Comparison of ENCODE assay signal across 1 cellular context in the genomic region with DNA sequence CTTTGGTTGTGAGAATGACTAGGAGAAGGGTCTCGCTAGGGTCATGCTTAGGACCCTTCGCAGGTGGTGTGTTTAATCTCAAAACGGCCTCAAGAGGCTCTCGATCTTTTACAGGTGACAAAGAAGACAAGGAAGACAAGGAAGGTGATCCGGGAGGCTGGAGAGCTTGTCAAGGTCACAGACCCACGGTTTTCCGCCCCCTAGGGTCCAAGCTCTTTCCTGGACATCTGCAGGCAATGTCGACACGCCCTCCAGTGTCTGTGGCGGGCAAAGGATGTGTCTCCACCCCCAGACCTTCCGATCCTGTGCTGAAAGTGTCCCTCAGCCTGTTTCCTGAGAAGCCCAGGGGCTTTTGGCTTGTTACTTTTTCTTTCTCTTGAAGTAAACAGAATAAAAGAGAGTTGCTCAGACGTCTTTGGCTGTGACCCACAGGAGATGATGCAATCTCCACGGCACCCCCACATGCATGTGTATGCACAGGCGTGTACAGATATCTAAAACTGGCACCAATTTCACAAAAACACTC.
TF ChIP-seq lines count a peak whose summit lies in the region.

No MANE protein-coding gene starts in this region.

TF ChIP-seq in HepG2, 621 proteins besides CTCF, POLR2A, EP300 and RAD21 (continued from another document and continues in another):
- TF ChIP-seq, protein P1, sequence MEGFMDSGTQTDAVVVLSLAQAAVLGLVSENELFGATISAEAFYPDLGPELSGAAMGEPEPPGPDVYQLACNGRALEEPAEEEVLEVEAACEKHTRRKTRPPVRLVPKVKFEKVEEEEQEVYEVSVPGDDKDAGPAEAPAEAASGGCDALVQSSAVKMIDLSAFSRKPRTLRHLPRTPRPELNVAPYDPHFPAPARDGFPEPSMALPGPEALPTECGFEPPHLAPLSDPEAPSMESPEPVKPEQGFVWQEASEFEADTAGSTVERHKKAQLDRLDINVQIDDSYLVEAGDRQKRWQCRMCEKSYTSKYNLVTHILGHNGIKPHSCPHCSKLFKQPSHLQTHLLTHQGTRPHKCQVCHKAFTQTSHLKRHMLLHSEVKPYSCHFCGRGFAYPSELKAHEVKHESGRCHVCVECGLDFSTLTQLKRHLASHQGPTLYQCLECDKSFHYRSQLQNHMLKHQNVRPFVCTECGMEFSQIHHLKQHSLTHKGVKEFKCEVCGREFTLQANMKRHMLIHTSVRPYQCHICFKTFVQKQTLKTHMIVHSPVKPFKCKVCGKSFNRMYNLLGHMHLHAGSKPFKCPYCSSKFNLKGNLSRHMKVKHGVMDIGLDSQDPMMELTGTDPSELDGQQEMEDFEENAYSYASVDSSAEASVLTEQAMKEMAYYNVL (CRISPR knock-in tag; IDR thresholded peaks at IDR 0.05; ENCODE audit: borderline replicate concordance), result no peak
- no peak for TF ChIP-seq MZF1 (CRISPR knock-in tag; IDR thresholded peaks at IDR 0.05; ENCODE audit: borderline replicate concordance)
- TF ChIP-seq ZSCAN21 (CRISPR knock-in tag; IDR thresholded peaks at IDR 0.05; ENCODE audit: borderline replicate concordance), result no peak
- no peak for TF ChIP-seq ARHGAP35 (CRISPR knock-in tag; IDR thresholded peaks at IDR 0.05; ENCODE audit: borderline replicate concordance)
- no peak for TF ChIP-seq POLR2G (IDR thresholded peaks at IDR 0.05; ENCODE audit: low read depth, low read length)
- peak; percentile 98 for TF ChIP-seq STAG1 (CRISPR knock-in tag; IDR thresholded peaks at IDR 0.05)
- TF ChIP-seq GTF3A (CRISPR knock-in tag; conservative IDR thresholded peaks at IDR 0.05), result no peak
- TF ChIP-seq, protein P2, sequence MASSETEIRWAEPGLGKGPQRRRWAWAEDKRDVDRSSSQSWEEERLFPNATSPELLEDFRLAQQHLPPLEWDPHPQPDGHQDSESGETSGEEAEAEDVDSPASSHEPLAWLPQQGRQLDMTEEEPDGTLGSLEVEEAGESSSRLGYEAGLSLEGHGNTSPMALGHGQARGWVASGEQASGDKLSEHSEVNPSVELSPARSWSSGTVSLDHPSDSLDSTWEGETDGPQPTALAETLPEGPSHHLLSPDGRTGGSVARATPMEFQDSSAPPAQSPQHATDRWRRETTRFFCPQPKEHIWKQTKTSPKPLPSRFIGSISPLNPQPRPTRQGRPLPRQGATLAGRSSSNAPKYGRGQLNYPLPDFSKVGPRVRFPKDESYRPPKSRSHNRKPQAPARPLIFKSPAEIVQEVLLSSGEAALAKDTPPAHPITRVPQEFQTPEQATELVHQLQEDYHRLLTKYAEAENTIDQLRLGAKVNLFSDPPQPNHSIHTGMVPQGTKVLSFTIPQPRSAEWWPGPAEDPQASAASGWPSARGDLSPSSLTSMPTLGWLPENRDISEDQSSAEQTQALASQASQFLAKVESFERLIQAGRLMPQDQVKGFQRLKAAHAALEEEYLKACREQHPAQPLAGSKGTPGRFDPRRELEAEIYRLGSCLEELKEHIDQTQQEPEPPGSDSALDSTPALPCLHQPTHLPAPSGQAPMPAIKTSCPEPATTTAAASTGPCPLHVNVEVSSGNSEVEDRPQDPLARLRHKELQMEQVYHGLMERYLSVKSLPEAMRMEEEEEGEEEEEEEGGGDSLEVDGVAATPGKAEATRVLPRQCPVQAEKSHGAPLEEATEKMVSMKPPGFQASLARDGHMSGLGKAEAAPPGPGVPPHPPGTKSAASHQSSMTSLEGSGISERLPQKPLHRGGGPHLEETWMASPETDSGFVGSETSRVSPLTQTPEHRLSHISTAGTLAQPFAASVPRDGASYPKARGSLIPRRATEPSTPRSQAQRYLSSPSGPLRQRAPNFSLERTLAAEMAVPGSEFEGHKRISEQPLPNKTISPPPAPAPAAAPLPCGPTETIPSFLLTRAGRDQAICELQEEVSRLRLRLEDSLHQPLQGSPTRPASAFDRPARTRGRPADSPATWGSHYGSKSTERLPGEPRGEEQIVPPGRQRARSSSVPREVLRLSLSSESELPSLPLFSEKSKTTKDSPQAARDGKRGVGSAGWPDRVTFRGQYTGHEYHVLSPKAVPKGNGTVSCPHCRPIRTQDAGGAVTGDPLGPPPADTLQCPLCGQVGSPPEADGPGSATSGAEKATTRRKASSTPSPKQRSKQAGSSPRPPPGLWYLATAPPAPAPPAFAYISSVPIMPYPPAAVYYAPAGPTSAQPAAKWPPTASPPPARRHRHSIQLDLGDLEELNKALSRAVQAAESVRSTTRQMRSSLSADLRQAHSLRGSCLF (CRISPR knock-in tag; IDR thresholded peaks at IDR 0.05; ENCODE audit: borderline replicate concordance), result no peak
- TF ChIP-seq, protein P3, sequence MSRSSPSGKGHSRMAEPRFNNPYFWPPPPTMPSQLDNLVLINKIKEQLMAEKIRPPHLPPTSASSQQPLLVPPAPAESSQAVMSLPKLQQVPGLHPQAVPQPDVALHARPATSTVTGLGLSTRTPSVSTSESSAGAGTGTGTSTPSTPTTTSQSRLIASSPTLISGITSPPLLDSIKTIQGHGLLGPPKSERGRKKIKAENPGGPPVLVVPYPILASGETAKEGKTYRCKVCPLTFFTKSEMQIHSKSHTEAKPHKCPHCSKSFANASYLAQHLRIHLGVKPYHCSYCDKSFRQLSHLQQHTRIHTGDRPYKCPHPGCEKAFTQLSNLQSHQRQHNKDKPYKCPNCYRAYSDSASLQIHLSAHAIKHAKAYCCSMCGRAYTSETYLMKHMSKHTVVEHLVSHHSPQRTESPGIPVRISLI (CRISPR knock-in tag; IDR thresholded peaks at IDR 0.05; ENCODE audit: borderline replicate concordance), result peak; percentile 16; the same call in 1 of the 2 replicates
- TF ChIP-seq ZNF788 (CRISPR knock-in tag; IDR thresholded peaks at IDR 0.05; ENCODE audit: borderline replicate concordance), result peak; percentile 52; the same call in 1 of the 2 replicates
- TF ChIP-seq, protein P4, sequence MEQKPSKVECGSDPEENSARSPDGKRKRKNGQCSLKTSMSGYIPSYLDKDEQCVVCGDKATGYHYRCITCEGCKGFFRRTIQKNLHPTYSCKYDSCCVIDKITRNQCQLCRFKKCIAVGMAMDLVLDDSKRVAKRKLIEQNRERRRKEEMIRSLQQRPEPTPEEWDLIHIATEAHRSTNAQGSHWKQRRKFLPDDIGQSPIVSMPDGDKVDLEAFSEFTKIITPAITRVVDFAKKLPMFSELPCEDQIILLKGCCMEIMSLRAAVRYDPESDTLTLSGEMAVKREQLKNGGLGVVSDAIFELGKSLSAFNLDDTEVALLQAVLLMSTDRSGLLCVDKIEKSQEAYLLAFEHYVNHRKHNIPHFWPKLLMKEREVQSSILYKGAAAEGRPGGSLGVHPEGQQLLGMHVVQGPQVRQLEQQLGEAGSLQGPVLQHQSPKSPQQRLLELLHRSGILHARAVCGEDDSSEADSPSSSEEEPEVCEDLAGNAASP (CRISPR knock-in tag; IDR thresholded peaks at IDR 0.05; ENCODE audit: borderline replicate concordance), result peak; percentile 38; the same call in 1 of the 2 replicates
- no peak for TF ChIP-seq WIZ (CRISPR knock-in tag; IDR thresholded peaks at IDR 0.05)
- no peak for TF ChIP-seq TOE1 (CRISPR knock-in tag; IDR thresholded peaks at IDR 0.05)
- TF ChIP-seq, protein P5, sequence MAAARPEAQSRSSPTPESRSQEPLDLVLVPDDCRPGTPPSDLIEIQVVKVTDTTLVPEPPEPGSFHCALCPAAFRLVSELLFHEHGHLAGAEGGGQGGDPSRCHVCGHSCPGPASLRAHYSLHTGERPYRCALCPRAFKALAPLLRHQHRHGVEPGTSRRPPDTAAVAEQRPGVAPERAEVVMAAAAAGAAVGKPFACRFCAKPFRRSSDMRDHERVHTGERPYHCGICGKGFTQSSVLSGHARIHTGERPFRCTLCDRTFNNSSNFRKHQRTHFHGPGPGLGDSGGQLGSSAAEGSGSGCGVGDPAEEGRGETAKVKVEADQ (CRISPR knock-in tag; IDR thresholded peaks at IDR 0.05; ENCODE audit: borderline replicate concordance), result no peak
- TF ChIP-seq, protein P6, sequence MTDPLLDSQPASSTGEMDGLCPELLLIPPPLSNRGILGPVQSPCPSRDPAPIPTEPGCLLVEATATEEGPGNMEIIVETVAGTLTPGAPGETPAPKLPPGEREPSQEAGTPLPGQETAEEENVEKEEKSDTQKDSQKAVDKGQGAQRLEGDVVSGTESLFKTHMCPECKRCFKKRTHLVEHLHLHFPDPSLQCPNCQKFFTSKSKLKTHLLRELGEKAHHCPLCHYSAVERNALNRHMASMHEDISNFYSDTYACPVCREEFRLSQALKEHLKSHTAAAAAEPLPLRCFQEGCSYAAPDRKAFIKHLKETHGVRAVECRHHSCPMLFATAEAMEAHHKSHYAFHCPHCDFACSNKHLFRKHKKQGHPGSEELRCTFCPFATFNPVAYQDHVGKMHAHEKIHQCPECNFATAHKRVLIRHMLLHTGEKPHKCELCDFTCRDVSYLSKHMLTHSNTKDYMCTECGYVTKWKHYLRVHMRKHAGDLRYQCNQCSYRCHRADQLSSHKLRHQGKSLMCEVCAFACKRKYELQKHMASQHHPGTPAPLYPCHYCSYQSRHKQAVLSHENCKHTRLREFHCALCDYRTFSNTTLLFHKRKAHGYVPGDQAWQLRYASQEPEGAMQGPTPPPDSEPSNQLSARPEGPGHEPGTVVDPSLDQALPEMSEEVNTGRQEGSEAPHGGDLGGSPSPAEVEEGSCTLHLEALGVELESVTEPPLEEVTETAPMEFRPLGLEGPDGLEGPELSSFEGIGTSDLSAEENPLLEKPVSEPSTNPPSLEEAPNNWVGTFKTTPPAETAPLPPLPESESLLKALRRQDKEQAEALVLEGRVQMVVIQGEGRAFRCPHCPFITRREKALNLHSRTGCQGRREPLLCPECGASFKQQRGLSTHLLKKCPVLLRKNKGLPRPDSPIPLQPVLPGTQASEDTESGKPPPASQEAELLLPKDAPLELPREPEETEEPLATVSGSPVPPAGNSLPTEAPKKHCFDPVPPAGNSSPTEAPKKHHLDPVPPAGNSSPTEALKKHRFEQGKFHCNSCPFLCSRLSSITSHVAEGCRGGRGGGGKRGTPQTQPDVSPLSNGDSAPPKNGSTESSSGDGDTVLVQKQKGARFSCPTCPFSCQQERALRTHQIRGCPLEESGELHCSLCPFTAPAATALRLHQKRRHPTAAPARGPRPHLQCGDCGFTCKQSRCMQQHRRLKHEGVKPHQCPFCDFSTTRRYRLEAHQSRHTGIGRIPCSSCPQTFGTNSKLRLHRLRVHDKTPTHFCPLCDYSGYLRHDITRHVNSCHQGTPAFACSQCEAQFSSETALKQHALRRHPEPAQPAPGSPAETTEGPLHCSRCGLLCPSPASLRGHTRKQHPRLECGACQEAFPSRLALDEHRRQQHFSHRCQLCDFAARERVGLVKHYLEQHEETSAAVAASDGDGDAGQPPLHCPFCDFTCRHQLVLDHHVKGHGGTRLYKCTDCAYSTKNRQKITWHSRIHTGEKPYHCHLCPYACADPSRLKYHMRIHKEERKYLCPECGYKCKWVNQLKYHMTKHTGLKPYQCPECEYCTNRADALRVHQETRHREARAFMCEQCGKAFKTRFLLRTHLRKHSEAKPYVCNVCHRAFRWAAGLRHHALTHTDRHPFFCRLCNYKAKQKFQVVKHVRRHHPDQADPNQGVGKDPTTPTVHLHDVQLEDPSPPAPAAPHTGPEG (CRISPR knock-in tag; IDR thresholded peaks at IDR 0.05), result no peak
- TF ChIP-seq MAFG (CRISPR knock-in tag; IDR thresholded peaks at IDR 0.05), result no peak
- TF ChIP-seq CBFB (CRISPR knock-in tag; IDR thresholded peaks at IDR 0.05), result 0 out of 2 replicates have a peak, but pooled peaks have one; percentile 34
- no peak for TF ChIP-seq ZNF333 (CRISPR knock-in tag; IDR thresholded peaks at IDR 0.05; ENCODE audit: borderline replicate concordance)
- TF ChIP-seq ZNF782 (CRISPR knock-in tag; IDR thresholded peaks at IDR 0.05; ENCODE audit: borderline replicate concordance), result peak; percentile 61; the same call in 1 of the 2 replicates
- TF ChIP-seq GPN1 (CRISPR knock-in tag; IDR thresholded peaks at IDR 0.05; ENCODE audit: borderline replicate concordance), result no peak
- peak; percentile 85 for TF ChIP-seq SMC3 (IDR thresholded peaks at IDR 0.05; ENCODE audit: low read length)
- TF ChIP-seq ZNF263 (CRISPR knock-in tag; IDR thresholded peaks at IDR 0.05), result peak; percentile 76
- no peak for TF ChIP-seq AGO1 (IDR thresholded peaks at IDR 0.05; ENCODE audit: low read depth, low read length, poor library complexity, severe bottlenecking)
- TF ChIP-seq, protein P7, sequence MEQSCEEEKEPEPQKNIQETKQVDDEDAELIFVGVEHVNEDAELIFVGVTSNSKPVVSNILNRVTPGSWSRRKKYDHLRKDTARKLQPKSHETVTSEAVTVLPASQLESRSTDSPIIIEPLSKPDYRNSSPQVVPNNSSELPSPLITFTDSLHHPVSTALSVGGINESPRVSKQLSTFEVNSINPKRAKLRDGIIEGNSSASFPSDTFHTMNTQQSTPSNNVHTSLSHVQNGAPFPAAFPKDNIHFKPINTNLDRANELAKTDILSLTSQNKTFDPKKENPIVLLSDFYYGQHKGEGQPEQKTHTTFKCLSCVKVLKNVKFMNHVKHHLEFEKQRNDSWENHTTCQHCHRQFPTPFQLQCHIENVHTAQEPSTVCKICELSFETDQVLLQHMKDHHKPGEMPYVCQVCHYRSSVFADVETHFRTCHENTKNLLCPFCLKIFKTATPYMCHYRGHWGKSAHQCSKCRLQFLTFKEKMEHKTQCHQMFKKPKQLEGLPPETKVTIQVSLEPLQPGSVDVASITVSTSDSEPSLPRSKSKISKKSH (CRISPR knock-in tag; IDR thresholded peaks at IDR 0.05; ENCODE audit: borderline replicate concordance), result no peak
- TF ChIP-seq ZNF230 (CRISPR knock-in tag; IDR thresholded peaks at IDR 0.05), result no peak
- peak; percentile 42; the same call in 1 of the 2 replicates for TF ChIP-seq ELF3 (CRISPR knock-in tag; IDR thresholded peaks at IDR 0.05)
- TF ChIP-seq, protein P8, sequence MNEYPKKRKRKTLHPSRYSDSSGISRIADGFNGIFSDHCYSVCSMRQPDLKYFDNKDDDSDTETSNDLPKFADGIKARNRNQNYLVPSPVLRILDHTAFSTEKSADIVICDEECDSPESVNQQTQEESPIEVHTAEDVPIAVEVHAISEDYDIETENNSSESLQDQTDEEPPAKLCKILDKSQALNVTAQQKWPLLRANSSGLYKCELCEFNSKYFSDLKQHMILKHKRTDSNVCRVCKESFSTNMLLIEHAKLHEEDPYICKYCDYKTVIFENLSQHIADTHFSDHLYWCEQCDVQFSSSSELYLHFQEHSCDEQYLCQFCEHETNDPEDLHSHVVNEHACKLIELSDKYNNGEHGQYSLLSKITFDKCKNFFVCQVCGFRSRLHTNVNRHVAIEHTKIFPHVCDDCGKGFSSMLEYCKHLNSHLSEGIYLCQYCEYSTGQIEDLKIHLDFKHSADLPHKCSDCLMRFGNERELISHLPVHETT (CRISPR knock-in tag; conservative IDR thresholded peaks at IDR 0.05), result no peak
- no peak for TF ChIP-seq DR1 (CRISPR knock-in tag; IDR thresholded peaks at IDR 0.05)
- TF ChIP-seq ESRRA (CRISPR knock-in tag; IDR thresholded peaks at IDR 0.05; ENCODE audit: low read depth), result peak; percentile 82; the same call in 1 of the 2 replicates
- no peak for TF ChIP-seq HMGA1 (CRISPR knock-in tag; conservative IDR thresholded peaks at IDR 0.05)
- no peak for TF ChIP-seq MAFK (conservative IDR thresholded peaks at IDR 0.05 in 1 of 2, IDR thresholded peaks at IDR 0.05 in 1 of 2; ENCODE audit: low read length in 2 of 2)
- TF ChIP-seq, protein P9, sequence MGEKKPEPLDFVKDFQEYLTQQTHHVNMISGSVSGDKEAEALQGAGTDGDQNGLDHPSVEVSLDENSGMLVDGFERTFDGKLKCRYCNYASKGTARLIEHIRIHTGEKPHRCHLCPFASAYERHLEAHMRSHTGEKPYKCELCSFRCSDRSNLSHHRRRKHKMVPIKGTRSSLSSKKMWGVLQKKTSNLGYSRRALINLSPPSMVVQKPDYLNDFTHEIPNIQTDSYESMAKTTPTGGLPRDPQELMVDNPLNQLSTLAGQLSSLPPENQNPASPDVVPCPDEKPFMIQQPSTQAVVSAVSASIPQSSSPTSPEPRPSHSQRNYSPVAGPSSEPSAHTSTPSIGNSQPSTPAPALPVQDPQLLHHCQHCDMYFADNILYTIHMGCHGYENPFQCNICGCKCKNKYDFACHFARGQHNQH (CRISPR knock-in tag; IDR thresholded peaks at IDR 0.05), result 0 out of 2 replicates have a peak, but pooled peaks have one; percentile 40
- no peak for TF ChIP-seq ZNF224 (CRISPR knock-in tag; IDR thresholded peaks at IDR 0.05)
- TF ChIP-seq CEBPB (IDR thresholded peaks at IDR 0.05; ENCODE audit: borderline replicate concordance, low read depth, low read length), result no peak
- TF ChIP-seq ZIK1 (CRISPR knock-in tag; IDR thresholded peaks at IDR 0.05; ENCODE audit: borderline replicate concordance, low read depth), result no peak
- TF ChIP-seq GATAD2A (CRISPR knock-in tag; IDR thresholded peaks at IDR 0.05), result peak; percentile 47; the same call in 1 of the 2 replicates
